14 cellular contexts compared by ENCODE assay signal in genomic region chr12:52249511-52250047, GRCh38. TPM values are rescaled to one million over a fixed set of nuclear protein-coding genes. Genes with fewer than 3 reads are reported as not detected.
DNase-seq lines count a peak whose midpoint lies in the region; ATAC-seq, FAIRE-seq and TF ChIP-seq lines count a peak whose summit lies in the region.
"Had no signal": no experiment of that assay in that cellular context is flagged by ENCODE, and none has a peak within 500 bp of the region (broad histone marks: within the 10 kb centered on the region; RNA-seq: fewer than 3 reads in every experiment).

No MANE protein-coding gene starts in this region.

- no peak for TF ChIP-seq POLR2A in A549 (IDR thresholded peaks at IDR 0.05; ENCODE audit: low read length)

- ATAC-seq in A549 = no peak

- no peak overlapping the region for H2AFZ ChIP-seq in osteoblast (ENCODE audit: low read length)

- TF ChIP-seq EP300 in A549 (IDR thresholded peaks at IDR 0.05) = no peak

- H3K4me1 ChIP-seq in A549 (peaks cover 96% of the 10 kb centered on the region), HUES64 (ENCODE audit: insufficient read depth, low read length) (peaks cover 18% of the 10 kb centered on the region), osteoblast (ENCODE audit: insufficient read depth, low read length) (peaks cover 28% of the 10 kb centered on the region)

- no peaks in the 10 kb centered on the region for H4K20me1 ChIP-seq in osteoblast (ENCODE audit: insufficient read depth, low read length)
- H4K20me1 ChIP-seq: BLaER1 treated with 17β-estradiol and CSF1 and Interleukin-3, amounts not matched to agents 10 nM and 100 nM had no signal

- no peak for TF ChIP-seq RAD21 in A549 (conservative IDR thresholded peaks at IDR 0.05 in 1 of 2, IDR thresholded peaks at IDR 0.05 in 1 of 2)

- H3K9me3 Mint-ChIP-seq in chondrocyte (ENCODE audit: low read depth) = no peaks in the 10 kb centered on the region
- H3K9me3 Mint-ChIP-seq: activated B cell treated with CpG ODN at 0.5 μM for 24 hours had no signal

- no peaks in the 10 kb centered on the region for H3K9me3 ChIP-seq in A549
- no peaks in the 10 kb centered on the region for H3K9me3 ChIP-seq in HUES64 (ENCODE audit: insufficient read depth, low read depth, low read length)
- H3K9me3 ChIP-seq in osteoblast (ENCODE audit: low read depth, low read length) = no peaks in the 10 kb centered on the region
- H3K9me3 ChIP-seq: BLaER1 treated with 17β-estradiol and CSF1 and Interleukin-3, amounts not matched to agents 10 nM and 100 nM; ovary; upper lobe of left lung had no signal

- H3K36me3 Mint-ChIP-seq in chondrocyte (ENCODE audit: low read depth) = no peaks in the 10 kb centered on the region

- CTCF ChIA-PET in A549 (lab: Yijun Ruan, JAX) = interaction anchor here (1.5 to 14.8 kb wide), 10 partner anchors 14 to 630 kb away, joined by 3 to 321 read pairs (median 26); partner anchors contain the start of genes KRT7 and KRT86

- POLR2A ChIA-PET in A549 (lab: Yijun Ruan, JAX) = interaction anchor here (0.7 to 18.5 kb wide), 10 partner anchors 10 to 630 kb away, joined by 3 to 383 read pairs (median 7); partner anchors contain the start of genes KRT7, KRT80 and KRT86

- no peaks in the 10 kb centered on the region for H3K79me2 ChIP-seq in osteoblast (ENCODE audit: insufficient read depth, low read length)

- DNase-seq in A549 (ENCODE audit: low read depth in 1 of 2, low spot score in 1 of 2) (no peak), chondrocyte (ENCODE audit: low spot score) (no peak), osteoblast (ENCODE audit: insufficient read length, low spot score, missing footprints) (peak; percentile 76), COLO829 (ENCODE audit: low spot score) (no peak), foreskin fibroblast (no peak), pons (ENCODE audit: low spot score) (no peak)
- DNase-seq: activated B cell treated with CpG ODN at 0.5 μM for 24 hours; NK-92 treated with Interleukin-12 subunit alpha and Interleukin-12 subunit beta, amount 100 ng/mL, for 24 hours had no signal

- H3K4me1 Mint-ChIP-seq in chondrocyte (ENCODE audit: low read depth) = peaks cover 55% of the 10 kb centered on the region
- H3K4me1 Mint-ChIP-seq: activated B cell treated with CpG ODN at 0.5 μM for 24 hours had no signal

- WGBS in A549 (ENCODE audit: missing lambda C conversion rate) = 62% methylated on average over 2 of the region's 2 CpGs
- 88% methylated on average over 2 of the region's 2 CpGs for WGBS in HUES64

- H3K4me2 ChIP-seq in A549 (peak overlapping the region; percentile 99), osteoblast (ENCODE audit: insufficient read depth, low read length) (peak overlapping the region; percentile 34)

- H3K27ac Mint-ChIP-seq in chondrocyte (ENCODE audit: unreplicated experiment) = peak overlapping the region; percentile 80
- H3K27ac Mint-ChIP-seq: activated B cell treated with CpG ODN at 0.5 μM for 24 hours had no signal

- H3K27me3 ChIP-seq in HUES64 (ENCODE audit: insufficient read depth, low read length) (peaks cover 39% of the 10 kb centered on the region), osteoblast (ENCODE audit: insufficient read depth, low read length) (no peaks in the 10 kb centered on the region)
- H3K27me3 ChIP-seq: ovary had no signal

- H3K27ac ChIP-seq in A549 (peak overlapping the region; percentile 92 to 97), HUES64 (ENCODE audit: low read depth, low read length) (no peak overlapping the region), osteoblast (ENCODE audit: low read depth, low read length) (no peak overlapping the region)
- H3K27ac ChIP-seq: BLaER1 treated with 17β-estradiol and CSF1 and Interleukin-3, amounts not matched to agents 10 nM and 100 nM; ovary had no signal

- TF ChIP-seq CTCF in A549 (IDR thresholded peaks at IDR 0.05) = no peak
- TF ChIP-seq CTCF in chondrocyte (IDR thresholded peaks at IDR 0.05) = no peak
- TF ChIP-seq CTCF in osteoblast (IDR thresholded peaks at IDR 0.05; ENCODE audit: extremely low read depth, low read depth, low read length) = no peak
- no peak for TF ChIP-seq CTCF in foreskin fibroblast (IDR thresholded peaks at IDR 0.05; ENCODE audit: low read depth, low read length)

- H3K4me3 Mint-ChIP-seq in chondrocyte (ENCODE audit: unreplicated experiment) = peak overlapping the region; percentile 17
- H3K4me3 Mint-ChIP-seq: activated B cell treated with CpG ODN at 0.5 μM for 24 hours had no signal

- H3K36me3 ChIP-seq in HUES64 (ENCODE audit: insufficient read depth, low read length) = no peaks in the 10 kb centered on the region
- H3K36me3 ChIP-seq in osteoblast (ENCODE audit: insufficient read depth, low read length) = no peaks in the 10 kb centered on the region
- H3K36me3 ChIP-seq: BLaER1 treated with 17β-estradiol and CSF1 and Interleukin-3, amounts not matched to agents 10 nM and 100 nM; ovary had no signal

- no peak for FAIRE-seq in A549 (lab: Jason Lieb, UNC)
- FAIRE-seq: GM12891 had no signal

- no peak overlapping the region for H3K9ac ChIP-seq in HUES64 (ENCODE audit: low read depth, low read length)
- H3K9ac ChIP-seq: BLaER1 treated with 17β-estradiol and CSF1 and Interleukin-3, amounts not matched to agents 10 nM and 100 nM had no signal

- H3K27me3 Mint-ChIP-seq in chondrocyte (ENCODE audit: low read depth) = no peaks in the 10 kb centered on the region

- H3K4me3 ChIP-seq in A549 (no peak overlapping the region), HUES64 (ENCODE audit: low read length) (peak overlapping the region; percentile 41; the same call in 1 of the 2 replicates), osteoblast (ENCODE audit: insufficient read depth, low read length) (no peak overlapping the region), foreskin fibroblast (ENCODE audit: low read depth in 1 of 2, low read length in 2 of 2) (no peak overlapping the region)
- H3K4me3 ChIP-seq: BLaER1 treated with 17β-estradiol and CSF1 and Interleukin-3, amounts not matched to agents 10 nM and 100 nM; ovary; upper lobe of left lung had no signal

TF ChIP-seq in A549, 52 proteins besides CTCF, POLR2A, EP300 and RAD21 (continues in another document):
- TF ChIP-seq RARB (CRISPR knock-in tag; IDR thresholded peaks at IDR 0.05) (peak; percentile 19; the same call in 1 of the 2 replicates), TFCP2L1 (CRISPR knock-in tag; IDR thresholded peaks at IDR 0.05) (peak; percentile 11), JUN (IDR thresholded peaks at IDR 0.05) (peak; percentile 0 to 39; a peak in 4 of 5 replicates), NR3C1 (IDR thresholded peaks at IDR 0.05) (no peak), CEBPB (IDR thresholded peaks at IDR 0.05) (no peak), POLR2AphosphoS2 (conservative IDR thresholded peaks at IDR 0.05; ENCODE audit: low read length) (peak; percentile 71), FOSB (CRISPR knock-in tag; IDR thresholded peaks at IDR 0.05) (no peak), EHMT2 (IDR thresholded peaks at IDR 0.05; ENCODE audit: low read depth) (no peak)
- TF ChIP-seq, protein P1, sequence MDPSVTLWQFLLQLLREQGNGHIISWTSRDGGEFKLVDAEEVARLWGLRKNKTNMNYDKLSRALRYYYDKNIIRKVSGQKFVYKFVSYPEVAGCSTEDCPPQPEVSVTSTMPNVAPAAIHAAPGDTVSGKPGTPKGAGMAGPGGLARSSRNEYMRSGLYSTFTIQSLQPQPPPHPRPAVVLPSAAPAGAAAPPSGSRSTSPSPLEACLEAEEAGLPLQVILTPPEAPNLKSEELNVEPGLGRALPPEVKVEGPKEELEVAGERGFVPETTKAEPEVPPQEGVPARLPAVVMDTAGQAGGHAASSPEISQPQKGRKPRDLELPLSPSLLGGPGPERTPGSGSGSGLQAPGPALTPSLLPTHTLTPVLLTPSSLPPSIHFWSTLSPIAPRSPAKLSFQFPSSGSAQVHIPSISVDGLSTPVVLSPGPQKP (IDR thresholded peaks at IDR 0.05; ENCODE audit: low read depth, low read length) = no peak

RNA-seq across cellular contexts. Expression of gene KRT7, which starts 16.5 kb away (rescaled TPM):
- polyA plus RNA-seq in A549 (2011; rRNA removed) = 2,033 and 2,623 TPM in 2 replicates
- 5,680 and 6,103 TPM in 2 replicates for polyA plus RNA-seq in A549 (2012; cell fraction: cytosol; rRNA removed)
- polyA plus RNA-seq in A549 (2012; cell fraction: nucleus; rRNA removed) = 6,979 and 9,418 TPM in 2 replicates
- 3,055 to 3,652 TPM (median 3,189 TPM) in 3 replicates for polyA plus RNA-seq in A549 (2017; fragmentation: RNase III; extraction: RNeasy Plus Mini Kit Qiagen cat#74134 plus additional on column Dnase treatment)
- polyA minus RNA-seq in A549 (2011; rRNA and poly(A)+ RNA removed) = 2,472 and 2,922 TPM in 2 replicates
- polyA plus RNA-seq in HUES64 (2013, experiment 1 of 2) = 6.0 TPM
- polyA plus RNA-seq in HUES64 (2013, experiment 2 of 2) = 4.9 TPM
- 187 to 277 TPM (median 266 TPM) in 3 replicates for total RNA-seq in chondrocyte
- 20.9 and 27.9 TPM in 2 replicates for total RNA-seq in osteoblast

RNA-seq across cellular contexts. Expression of gene KRT86, which starts 24.9 kb away (rescaled TPM):
- polyA plus RNA-seq in A549 (2011; rRNA removed) (23.5 and 43.0 TPM in 2 replicates), A549 (2017; fragmentation: RNase III; extraction: RNeasy Plus Mini Kit Qiagen cat#74134 plus additional on column Dnase treatment) (331 to 441 TPM (median 378 TPM) in 3 replicates)
- polyA plus RNA-seq in A549 (2012; cell fraction: cytosol; rRNA removed) = 10.6 and 13.1 TPM in 2 replicates
- polyA plus RNA-seq in A549 (2012; cell fraction: nucleus; rRNA removed) = 73.1 and 148 TPM in 2 replicates
- 4.4 and 5.3 TPM in 2 replicates for polyA minus RNA-seq in A549 (2011; rRNA and poly(A)+ RNA removed)
- polyA plus RNA-seq in HUES64 (2013, experiment 1 of 2) = not detected
- not detected for polyA plus RNA-seq in HUES64 (2013, experiment 2 of 2)
- total RNA-seq in chondrocyte (0.44 to 0.92 TPM (median 0.67 TPM) in 3 replicates), osteoblast (under 0.01 and 0.36 TPM in 2 replicates)
- total RNA-seq: activated B cell treated with CpG ODN at 0.5 μM for 24 hours, lung microvascular endothelial cell had no signal
- polyA plus RNA-seq: ovary had no signal

RNA-seq across cellular contexts. Expression of gene KRT81, which starts 41.8 kb away (rescaled TPM):
- polyA plus RNA-seq in A549 (2011; rRNA removed) (1,799 and 1,935 TPM in 2 replicates), A549 (2017; fragmentation: RNase III; extraction: RNeasy Plus Mini Kit Qiagen cat#74134 plus additional on column Dnase treatment) (3,419 to 3,643 TPM (median 3,445 TPM) in 3 replicates)
- 4,307 and 4,853 TPM in 2 replicates for polyA plus RNA-seq in A549 (2012; cell fraction: cytosol; rRNA removed)
- polyA plus RNA-seq in A549 (2012; cell fraction: nucleus; rRNA removed) = 4,173 and 4,472 TPM in 2 replicates
- polyA minus RNA-seq in A549 (2011; rRNA and poly(A)+ RNA removed) = 632 and 835 TPM in 2 replicates
- not detected for polyA plus RNA-seq in HUES64 (2013, experiment 1 of 2)
- polyA plus RNA-seq in HUES64 (2013, experiment 2 of 2) = not detected
- total RNA-seq in chondrocyte (1.1 to 2.2 TPM (median 1.3 TPM) in 3 replicates), osteoblast (0.29 TPM in 1 of 2 replicates, not detected in the other)
- total RNA-seq: activated B cell treated with CpG ODN at 0.5 μM for 24 hours, lung microvascular endothelial cell had no signal
- polyA plus RNA-seq: ovary had no signal

RNA-seq across cellular contexts. Expression of gene KRT80, which starts 57.8 kb away (rescaled TPM):
- polyA plus RNA-seq in A549 (2011; rRNA removed) (59.8 and 63.1 TPM in 2 replicates), A549 (2017; fragmentation: RNase III; extraction: RNeasy Plus Mini Kit Qiagen cat#74134 plus additional on column Dnase treatment) (38.3 to 56.4 TPM (median 46.0 TPM) in 3 replicates)
- polyA plus RNA-seq in A549 (2012; cell fraction: cytosol; rRNA removed) = 62.9 and 86.5 TPM in 2 replicates
- polyA plus RNA-seq in A549 (2012; cell fraction: nucleus; rRNA removed) = 87.4 and 102 TPM in 2 replicates
- polyA minus RNA-seq in A549 (2011; rRNA and poly(A)+ RNA removed) = 76.5 and 77.5 TPM in 2 replicates
- not detected for polyA plus RNA-seq in HUES64 (2013, experiment 1 of 2)
- 0.13 TPM for polyA plus RNA-seq in HUES64 (2013, experiment 2 of 2)
- total RNA-seq in chondrocyte (10.7 to 17.0 TPM (median 12.1 TPM) in 3 replicates), osteoblast (0.59 and 0.72 TPM in 2 replicates)
- total RNA-seq: activated B cell treated with CpG ODN at 0.5 μM for 24 hours had no signal

Comparison
In these comparisons a context has a peak if more than half of its experiments do, and no peak if none do; other contexts are left out.
1. H3K27ac ChIP-seq: peak in A549 (2 of 2); none in HUES64 (single experiment) and osteoblast (single experiment).